In the genomic region with DNA sequence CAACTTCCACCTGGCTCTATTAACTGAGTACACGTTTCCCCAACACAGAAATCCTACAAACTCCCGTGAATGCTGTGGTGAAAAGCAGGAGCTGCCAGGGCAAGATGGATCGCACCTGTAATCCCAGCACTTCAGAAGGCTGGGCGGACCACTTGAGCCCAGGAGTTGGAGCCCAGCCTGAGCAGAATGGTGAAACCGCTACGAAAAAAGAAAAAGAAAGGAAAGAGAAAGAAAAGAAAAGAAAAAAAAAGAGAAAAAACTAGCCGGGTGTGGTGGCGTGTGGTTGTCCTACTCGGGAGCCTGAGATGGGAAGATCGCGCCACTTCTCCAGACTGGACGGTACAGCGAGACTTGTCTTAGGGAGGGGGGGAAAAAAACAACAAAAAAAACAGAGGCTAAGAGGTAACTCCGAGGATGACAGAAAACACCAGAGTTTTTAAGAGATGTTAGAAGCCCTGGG, we compare ENCODE assay signal across 1 cellular context.
TF ChIP-seq lines count a peak whose summit lies in the region.

No MANE protein-coding gene starts in this region.

TF ChIP-seq in K562, 482 proteins besides CTCF, POLR2A, EP300 and RAD21:
- TF ChIP-seq NELFE (IDR thresholded peaks at IDR 0.05; ENCODE audit: insufficient read depth, insufficient read length) (peak; percentile 12), SP1 (CRISPR knock-in tag; IDR thresholded peaks at IDR 0.05) (peak; percentile 59; the same call in 1 of the 2 replicates), PTBP1 (IDR thresholded peaks at IDR 0.05; ENCODE audit: low read depth, low read length) (peak; percentile 83; the same call in 1 of the 2 replicates), POLR2G (IDR thresholded peaks at IDR 0.05; ENCODE audit: low read depth, low read length) (peak; percentile 33; the same call in 1 of the 2 replicates), ZNF121 (CRISPR knock-in tag; conservative IDR thresholded peaks at IDR 0.05) (peak; percentile 71)
- TF ChIP-seq, protein P1, sequence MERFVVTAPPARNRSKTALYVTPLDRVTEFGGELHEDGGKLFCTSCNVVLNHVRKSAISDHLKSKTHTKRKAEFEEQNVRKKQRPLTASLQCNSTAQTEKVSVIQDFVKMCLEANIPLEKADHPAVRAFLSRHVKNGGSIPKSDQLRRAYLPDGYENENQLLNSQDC (CRISPR knock-in tag; IDR thresholded peaks at IDR 0.05) = 0 out of 2 replicates have a peak, but pooled peaks have one; percentile 34
TF ChIP-seq in K562: peak in this region for 6; not testable (repeated sequence) for 476.
